In the genomic region with DNA sequence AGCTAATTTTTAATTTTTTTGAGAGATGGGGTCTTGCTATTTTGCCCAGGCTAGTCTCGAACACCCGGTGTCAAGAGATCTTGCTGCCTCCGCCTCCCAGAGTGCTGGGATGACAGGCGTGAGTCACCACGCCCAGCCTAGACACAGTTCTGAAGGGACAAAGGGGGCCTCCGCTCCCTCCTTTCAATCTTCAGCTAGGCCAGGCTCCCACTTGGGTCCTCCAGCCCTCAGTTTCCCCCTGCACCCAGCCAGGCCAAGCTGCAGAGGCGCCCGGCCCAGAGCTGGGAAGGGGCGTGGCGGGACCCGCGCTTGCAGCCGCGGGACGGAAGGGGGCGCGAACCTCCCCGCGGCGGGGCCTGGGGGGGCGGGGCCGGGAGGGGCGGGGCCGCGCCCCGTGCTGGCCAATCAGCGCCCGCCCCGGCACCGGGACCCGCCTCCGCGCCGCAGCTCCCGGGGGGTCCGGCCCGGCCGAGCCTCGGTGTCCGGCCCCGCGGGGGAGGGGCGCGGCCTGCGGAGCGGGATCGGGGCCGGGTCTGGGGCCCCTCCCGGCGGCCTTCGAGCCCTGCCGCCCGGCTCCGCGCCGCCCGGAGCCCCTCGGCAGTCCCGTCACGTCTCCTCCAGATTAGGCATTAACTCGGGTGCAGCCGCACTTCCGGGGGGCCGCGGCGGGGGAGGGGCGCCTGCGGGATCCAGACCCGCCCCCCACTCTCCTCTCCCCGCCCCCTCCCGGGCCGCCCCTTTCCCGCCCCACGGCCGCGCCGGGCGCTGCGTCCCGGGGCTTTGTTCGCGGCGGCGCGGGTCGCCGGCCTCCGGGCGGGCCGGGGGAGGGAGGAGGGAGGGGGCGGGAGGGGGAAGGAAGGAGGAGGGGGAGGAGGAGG, we compare ENCODE assay signal across 8 cellular contexts. TPM values are rescaled to one million over a fixed set of nuclear protein-coding genes. Genes with fewer than 3 reads are reported as not detected.
A peak's percentile ranks its signal among the peaks of the same experiment; 100 is the strongest.
DNase-seq lines count a peak whose midpoint lies in the region; ATAC-seq and TF ChIP-seq lines count a peak whose summit lies in the region.

No MANE protein-coding gene starts in this region.

- intact Hi-C loops in activated CD4-positive, alpha-beta T cell treated with anti-CD3 and anti-CD28 coated beads for 36 hours (cut with DNase I, micrococcal nuclease): loop anchor here (1.0 to 5.0 kb wide), 11 partner anchors 14 to 289 kb away; partner anchors contain the start of genes B3GALT6 (in 1 of the 2), C1orf159 (in 1 of the 2), HES4 (in 1 of the 2) and PERM1 (in 1 of the 2)
- intact Hi-C loops in lower leg skin (cut with DNase I; ENCODE audit: low total_unique reads): no loop called here

- H3K27me3 Mint-ChIP-seq in activated CD4-positive, alpha-beta T cell treated with anti-CD3 and anti-CD28 coated beads for 36 hours: peaks cover 9% of the 10 kb centered on the region

- peaks cover 15% of the 10 kb centered on the region for H3K4me1 Mint-ChIP-seq in activated CD4-positive, alpha-beta T cell treated with anti-CD3 and anti-CD28 coated beads for 36 hours

- CTCF ChIA-PET in activated CD4-positive, alpha-beta T cell treated with anti-CD3 and anti-CD28 coated beads for 36 hours (lab: Charles Lee): interaction anchor here (0.6 to 2.1 kb wide), 6 partner anchors 13 to 316 kb away, joined by 3 to 20 read pairs (median 4); no protein-coding TSS in a partner anchor

- peak overlapping the region; percentile 91 to 96 for H3K27ac ChIP-seq in coronary artery

- peak; percentile 14 for TF ChIP-seq POLR2A in GM15510 (IDR thresholded peaks at IDR 0.05; ENCODE audit: borderline replicate concordance, extremely low read depth, insufficient read length)
- TF ChIP-seq POLR2A in lower leg skin (IDR thresholded peaks at IDR 0.05): no peak

- H3K4me3 ChIP-seq in coronary artery (peak overlapping the region; percentile 85), lower leg skin (ENCODE audit: low read depth, poor library complexity, severe bottlenecking) (peak overlapping the region; percentile 27)

- no peaks in the 10 kb centered on the region for H3K9me3 Mint-ChIP-seq in activated CD4-positive, alpha-beta T cell treated with anti-CD3 and anti-CD28 coated beads for 36 hours (ENCODE audit: low read depth)

- H3K36me3 Mint-ChIP-seq in activated CD4-positive, alpha-beta T cell treated with anti-CD3 and anti-CD28 coated beads for 36 hours (ENCODE audit: low read depth): no peaks in the 10 kb centered on the region

- POLR2A ChIA-PET in activated CD4-positive, alpha-beta T cell treated with anti-CD3 and anti-CD28 coated beads for 36 hours (lab: Charles Lee): no interaction called here

- 2 to 4% methylated on average over 20 to 25 of the region's 91 CpGs for WGBS in lower leg skin, 2 donors

- peak; percentile 60 for ATAC-seq in HG02870 (IDR thresholded peaks at IDR 0.05; ENCODE audit: unreplicated experiment)
- peak; percentile 75 for ATAC-seq in activated CD4-positive, alpha-beta T cell treated with anti-CD3 and anti-CD28 coated beads for 36 hours

- TF ChIP-seq CTCF in coronary artery (IDR thresholded peaks at IDR 0.05) (no peak), lower leg skin (IDR thresholded peaks at IDR 0.05) (no peak)

- no peak overlapping the region for H3K27ac Mint-ChIP-seq in activated CD4-positive, alpha-beta T cell treated with anti-CD3 and anti-CD28 coated beads for 36 hours

- DNase-seq in 8988T: peak; percentile 82
- peak; percentile 93 for DNase-seq in NCI-H2196 (lab: John Stamatoyannopoulos, UW; ENCODE audit: unreplicated experiment)
- peak; percentile 90 for DNase-seq in activated CD4-positive, alpha-beta T cell treated with anti-CD3 and anti-CD28 coated beads for 36 hours
- no peak for DNase-seq in coronary artery (ENCODE audit: low spot score)
- peak in 1 of 2 donors; percentile 95 for DNase-seq in lower leg skin (ENCODE audit: low spot score in 2 of 2)
- peak; percentile 72 to 76 for DNase-seq in stimulated activated CD4-positive, alpha-beta T cell treated with anti-CD3 and anti-CD28 coated beads, Interleukin-4, amount 100 ng/mL, for 48 hours (ENCODE audit: low read depth in 2 of 2)

- H3K4me3 Mint-ChIP-seq in activated CD4-positive, alpha-beta T cell treated with anti-CD3 and anti-CD28 coated beads for 36 hours: peak overlapping the region; percentile 59

RNA-seq across cellular contexts. Expression of gene AGRN, which starts 0.6 kb away (rescaled TPM):
- total RNA-seq in activated CD4-positive, alpha-beta T cell treated with anti-CD3 and anti-CD28 coated beads for 36 hours: 10 to 100 TPM; 22.7 to 24.4 TPM
- total RNA-seq in lower leg skin: 10 to 100 TPM; 36.9 to 55.8 (median 54.6) TPM

RNA-seq across cellular contexts. Expression of gene ISG15, which starts 6.1 kb away (rescaled TPM):
- 10 to 100 TPM; 30.5 to 51.7 TPM for total RNA-seq in activated CD4-positive, alpha-beta T cell treated with anti-CD3 and anti-CD28 coated beads for 36 hours
- total RNA-seq in lower leg skin: 10 to 100 TPM in 1 of 4 donors, 1 to 10 TPM in 3; 3.6 to 12.9 (median 6.0) TPM

RNA-seq across cellular contexts. Expression of gene HES4, which starts 19.5 kb away (rescaled TPM):
- 1 to 10 TPM; 3.5 to 4.2 TPM for total RNA-seq in activated CD4-positive, alpha-beta T cell treated with anti-CD3 and anti-CD28 coated beads for 36 hours
- 10 to 100 TPM; 30.4 to 70.4 (median 40.9) TPM for total RNA-seq in lower leg skin

RNA-seq across cellular contexts. Expression of gene PERM1, which starts 37.5 kb away (rescaled TPM):
- not detected for total RNA-seq in activated CD4-positive, alpha-beta T cell treated with anti-CD3 and anti-CD28 coated beads for 36 hours
- total RNA-seq in lower leg skin: under 1 TPM in 3 of 4 donors, not detected in 1; 0.17 to 0.46 (median 0.29) TPM

RNA-seq across cellular contexts. Expression of gene PLEKHN1, which starts 53.1 kb away (rescaled TPM):
- 1 to 10 TPM; 1.1 to 1.4 TPM for total RNA-seq in activated CD4-positive, alpha-beta T cell treated with anti-CD3 and anti-CD28 coated beads for 36 hours
- total RNA-seq in lower leg skin: 100 to 1,000 TPM in 1 of 4 donors, 10 to 100 TPM in 3; 38.7 to 109 (median 45.3) TPM

Comparison
In these comparisons a context has a peak if more than half of its experiments do, and no peak if none do; other contexts are left out.
1. RNA of gene HES4, which starts 19.5 kb away (total RNA-seq): 30.4 to 70.4 TPM in lower leg skin; 3.5 to 4.2 TPM in activated CD4-positive, alpha-beta T cell treated with anti-CD3 and anti-CD28 coated beads for 36 hours; every median in the first group is over 4 times any median in the second.